In genomic region chr1:67367370-67368345, GRCh38 we compare ENCODE assay signal across 1 cellular context.
TF ChIP-seq lines count a peak whose summit lies in the region.

No MANE protein-coding gene starts in this region.

TF ChIP-seq in K562, 482 proteins besides CTCF, POLR2A, EP300 and RAD21 (continued from another document):
- TF ChIP-seq ZBTB49 (CRISPR knock-in tag; IDR thresholded peaks at IDR 0.05; ENCODE audit: borderline replicate concordance) (no peak), CC2D1A (IDR thresholded peaks at IDR 0.05) (no peak), CGGBP1 (CRISPR knock-in tag; IDR thresholded peaks at IDR 0.05) (no peak), ZFP36 (IDR thresholded peaks at IDR 0.05; ENCODE audit: low read depth, low read length, partially characterized antibody) (no peak), NFIX (CRISPR knock-in tag; IDR thresholded peaks at IDR 0.05; ENCODE audit: low read depth) (peak; percentile 48), MTA1 (IDR thresholded peaks at IDR 0.05; ENCODE audit: borderline replicate concordance) (peak; percentile 55; the same call in 1 of the 2 replicates), HMBOX1 (IDR thresholded peaks at IDR 0.05) (no peak), ZNF592 (IDR thresholded peaks at IDR 0.05) (no peak), NFIC (IDR thresholded peaks at IDR 0.05) (peak; percentile 98), KLF1 (tag; IDR thresholded peaks at IDR 0.05) (no peak), ZBTB8A (IDR thresholded peaks at IDR 0.05; ENCODE audit: partially characterized antibody) (no peak), ZNF277 (CRISPR knock-in tag; IDR thresholded peaks at IDR 0.05; ENCODE audit: borderline replicate concordance) (no peak), ZNF551 (CRISPR knock-in tag; IDR thresholded peaks at IDR 0.05) (no peak), JUNB (CRISPR knock-in tag; conservative IDR thresholded peaks at IDR 0.05) (no peak), HMG20A (CRISPR knock-in tag; conservative IDR thresholded peaks at IDR 0.05) (no peak), RB1 (IDR thresholded peaks at IDR 0.05; ENCODE audit: low read depth) (no peak), FOSL1 (tag; conservative IDR thresholded peaks at IDR 0.05) (no peak), NFYB (IDR thresholded peaks at IDR 0.05; ENCODE audit: extremely low read depth, insufficient read length) (no peak), HBP1 (CRISPR knock-in tag; IDR thresholded peaks at IDR 0.05) (0 out of 2 replicates have a peak, but pooled peaks have one; percentile 25), CTCFL (IDR thresholded peaks at IDR 0.05; ENCODE audit: borderline replicate concordance, insufficient read depth, low read depth, low read length, poor library complexity, severe bottlenecking) (no peak), SMAD1 (IDR thresholded peaks at IDR 0.05; ENCODE audit: low read depth, low read length, partially characterized antibody) (peak; percentile 43), HCFC1 (IDR thresholded peaks at IDR 0.05; ENCODE audit: low read depth, low read length) (no peak), RFX7 (CRISPR knock-in tag; IDR thresholded peaks at IDR 0.05) (no peak), PHB2 (IDR thresholded peaks at IDR 0.05; ENCODE audit: low read depth) (0 out of 2 replicates have a peak, but pooled peaks have one; percentile 26), MLLT1 (IDR thresholded peaks at IDR 0.05) (0 out of 4 replicates have a peak, but pooled peaks of 1 of the 2 experiments have one; percentile 22), NBN (IDR thresholded peaks at IDR 0.05; ENCODE audit: low read depth) (no peak), ZKSCAN8 (CRISPR knock-in tag; IDR thresholded peaks at IDR 0.05) (no peak), ZNF512 (tag; IDR thresholded peaks at IDR 0.05) (peak; percentile 89), ZNF766 (CRISPR knock-in tag; conservative IDR thresholded peaks at IDR 0.05) (no peak), TAL1 (IDR thresholded peaks at IDR 0.05) (0 out of 2 replicates have a peak, but pooled peaks have one; percentile 5)
